ENCODE assay signal across 25 cellular contexts in the genomic region with DNA sequence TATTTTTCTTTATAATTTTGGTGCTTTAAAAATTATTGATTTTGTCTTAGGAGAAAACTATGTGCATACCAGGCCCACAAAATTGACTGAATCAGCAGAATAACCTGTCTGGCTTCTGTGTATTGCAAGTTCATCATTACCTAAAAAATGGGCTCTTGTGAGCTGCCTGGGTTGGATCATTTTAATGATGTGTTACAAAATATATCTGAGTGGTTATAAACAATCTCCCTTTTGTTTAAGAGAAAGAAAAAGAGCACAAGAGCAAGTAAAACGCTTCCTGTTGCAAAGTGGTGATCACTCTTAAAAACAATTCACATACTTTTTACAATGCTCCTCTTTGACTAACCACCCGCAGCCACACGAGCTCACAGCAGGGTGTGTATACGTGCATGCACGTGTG.
DNase-seq lines count a peak whose midpoint lies in the region; ATAC-seq and TF ChIP-seq lines count a peak whose summit lies in the region.
"Had no signal": no experiment of that assay in that cellular context is flagged by ENCODE, and none has a peak within 500 bp of the region (broad histone marks: within the 10 kb centered on the region; RNA-seq: fewer than 3 reads in every experiment).

No MANE protein-coding gene starts in this region.

- no peak overlapping the region for H3K27ac Mint-ChIP-seq in GM23338
- no peak overlapping the region for H3K27ac Mint-ChIP-seq in activated CD8-positive, alpha-beta memory T cell treated with anti-CD3 and anti-CD28 coated beads, Interleukin-2, amount 10 ng/mL, durations not matched to agents 7 days and 5 days
- H3K27ac Mint-ChIP-seq: activated CD4-positive, alpha-beta T cell treated with anti-CD3 and anti-CD28 coated beads for 36 hours; activated naive CD4-positive, alpha-beta T cell treated with anti-CD3 and anti-CD28 coated beads, Interleukin-2, amount 50 U/mL, for 72 hours; activated T-helper 1 cell treated with anti-CD3 and anti-CD28 coated beads, Interleukin-12 subunit alpha, Interleukin-12 subunit beta, Interleukin-2, Interleukin-4 antibody, amounts not matched to agents 30 ng/mL and 10 ng/mL and 1 ng/mL, durations not matched to agents 14 hours and 24 hours and 36 hours; CD8-positive, alpha-beta T cell; neural progenitor cell had no signal

- no peaks in the 10 kb centered on the region for H3F3A ChIP-seq in GM23338 (replicated peaks; ENCODE audit: low read depth)

- intact Hi-C loops in heart left ventricle (cut with DNase I): loop anchor here in 1 of 10 donors (10.0 kb wide), 1 partner anchor 1310 kb away; the partner anchor contains the start of gene SOX4

- CTCF ChIA-PET in activated CD8-positive, alpha-beta memory T cell treated with anti-CD3 and anti-CD28 coated beads, Interleukin-2, amount 10 ng/mL, durations not matched to agents 7 days and 5 days (lab: Charles Lee): no interaction called here

- H4K20me1 ChIP-seq in GM23338 (replicated peaks; ENCODE audit: insufficient read depth): no peaks in the 10 kb centered on the region

- DNase-seq in GM23338 (ENCODE audit: low spot score): no peak
- DNase-seq in NCI-H1417 treated with DMSO at 0.1 percent for 48 hours (lab: John Stamatoyannopoulos, UW): peak; percentile 12
- peak; percentile 98 for DNase-seq in SK-MEL-5 (ENCODE audit: low read depth, low spot score)
- peak; percentile 33 for DNase-seq in kidney tubule cell (ENCODE audit: low spot score)
- DNase-seq in heart left ventricle: no peak
- DNase-seq in activated CD8-positive, alpha-beta memory T cell treated with anti-CD3 and anti-CD28 coated beads, Interleukin-2, amount 10 ng/mL, durations not matched to agents 7 days and 5 days: no peak
- DNase-seq: activated CD4-positive, alpha-beta T cell treated with anti-CD3 and anti-CD28 coated beads for 36 hours; CD8-positive, alpha-beta T cell; DMS53; effector CD4-positive, alpha-beta T cell; left lung; MG63; NCI-H187; NCI-H526 treated with DMSO at 0.1 percent for 48 hours; spleen; stomach; trophoblast cell had no signal

- no peak overlapping the region for H2AFZ ChIP-seq in GM23338
- H2AFZ ChIP-seq: neural progenitor cell had no signal

- H3K36me3 ChIP-seq in GM23338 (ENCODE audit: insufficient read depth) (no peaks in the 10 kb centered on the region), heart left ventricle (no peaks in the 10 kb centered on the region), gastroesophageal sphincter (no peaks in the 10 kb centered on the region)
- H3K36me3 ChIP-seq: ascending aorta, HAP-1, left lung, MG63, neural progenitor cell, spleen, stomach had no signal

- H3K9me3 ChIP-seq in heart left ventricle (no peaks in the 10 kb centered on the region), gastroesophageal sphincter (no peaks in the 10 kb centered on the region)
- H3K9me3 ChIP-seq: ascending aorta, left lung, MG63, spleen, stomach had no signal

- H3K36me3 Mint-ChIP-seq in GM23338 (ENCODE audit: low read depth): 0 out of 3 replicates have a peak, but pooled peaks cover 3% of the 10 kb centered on the region
- H3K36me3 Mint-ChIP-seq in activated CD8-positive, alpha-beta memory T cell treated with anti-CD3 and anti-CD28 coated beads, Interleukin-2, amount 10 ng/mL, durations not matched to agents 7 days and 5 days: no peaks in the 10 kb centered on the region
- H3K36me3 Mint-ChIP-seq: activated naive CD4-positive, alpha-beta T cell treated with anti-CD3 and anti-CD28 coated beads, Interleukin-2, amount 50 U/mL, for 72 hours; CD8-positive, alpha-beta T cell; neural progenitor cell had no signal

- no peaks in the 10 kb centered on the region for H3K27me3 ChIP-seq in GM23338 (ENCODE audit: insufficient read depth)
- H3K27me3 ChIP-seq in heart left ventricle: no peaks in the 10 kb centered on the region
- no peaks in the 10 kb centered on the region for H3K27me3 ChIP-seq in gastroesophageal sphincter
- H3K27me3 ChIP-seq: ascending aorta, left lung, MG63, neural progenitor cell, spleen, stomach had no signal

- H3K27me3 Mint-ChIP-seq in GM23338 (ENCODE audit: insufficient read depth, low read depth, poor library complexity): peaks cover 2% of the 10 kb centered on the region
- H3K27me3 Mint-ChIP-seq in activated CD8-positive, alpha-beta memory T cell treated with anti-CD3 and anti-CD28 coated beads, Interleukin-2, amount 10 ng/mL, durations not matched to agents 7 days and 5 days: no peaks in the 10 kb centered on the region
- H3K27me3 Mint-ChIP-seq: activated CD4-positive, alpha-beta T cell treated with anti-CD3 and anti-CD28 coated beads for 36 hours had no signal

- no peaks in the 10 kb centered on the region for H3K9me2 ChIP-seq in GM23338 (ENCODE audit: insufficient read depth)

- ATAC-seq in GM23338 (no peak), heart left ventricle (no peak), gastroesophageal sphincter (no peak), GM19035 (IDR thresholded peaks at IDR 0.05; ENCODE audit: unreplicated experiment) (no peak)
- no peak for ATAC-seq in activated CD8-positive, alpha-beta memory T cell treated with anti-CD3 and anti-CD28 coated beads, Interleukin-2, amount 10 ng/mL, durations not matched to agents 7 days and 5 days
- ATAC-seq: activated CD4-positive, alpha-beta T cell treated with anti-CD3 and anti-CD28 coated beads for 36 hours; activated naive CD4-positive, alpha-beta T cell treated with anti-CD3 and anti-CD28 coated beads, Interleukin-2, amount 50 U/mL, for 72 hours; CD8-positive, alpha-beta T cell; left lung; Right ventricle myocardium inferior had no signal

- no peak overlapping the region for H3K4me3 ChIP-seq in GM23338
- no peak overlapping the region for H3K4me3 ChIP-seq in heart left ventricle
- H3K4me3 ChIP-seq in gastroesophageal sphincter: no peak overlapping the region
- H3K4me3 ChIP-seq: ascending aorta, HAP-1, left lung, MG63, neural progenitor cell, spleen, stomach had no signal

- H3K4me1 Mint-ChIP-seq in GM23338: peaks cover 23% of the 10 kb centered on the region; the same call in 2 of the 3 replicates
- no peaks in the 10 kb centered on the region for H3K4me1 Mint-ChIP-seq in activated CD8-positive, alpha-beta memory T cell treated with anti-CD3 and anti-CD28 coated beads, Interleukin-2, amount 10 ng/mL, durations not matched to agents 7 days and 5 days
- H3K4me1 Mint-ChIP-seq: activated CD4-positive, alpha-beta T cell treated with anti-CD3 and anti-CD28 coated beads for 36 hours had no signal

- TF ChIP-seq POLR2A in heart left ventricle (IDR thresholded peaks at IDR 0.05) (no peak), gastroesophageal sphincter (IDR thresholded peaks at IDR 0.05) (no peak)

- H3K4me1 ChIP-seq in GM23338 (ENCODE audit: insufficient read depth) (peaks cover 27% of the 10 kb centered on the region), heart left ventricle (peaks cover 0 to 8% (median 0%) of the 10 kb centered on the region in 12 donors), gastroesophageal sphincter (peaks cover 4 to 24% (median 5%) of the 10 kb centered on the region in 3 donors)
- H3K4me1 ChIP-seq: left lung, neural progenitor cell, spleen had no signal

- no peak for TF ChIP-seq CTCF in GM23338 (conservative IDR thresholded peaks at IDR 0.05; ENCODE audit: low read depth in 2 of 2)
- TF ChIP-seq CTCF in heart left ventricle (IDR thresholded peaks at IDR 0.05): no peak
- TF ChIP-seq CTCF in gastroesophageal sphincter (IDR thresholded peaks at IDR 0.05): no peak

- H3K4me2 ChIP-seq in GM23338: peak overlapping the region; percentile 44
- H3K4me2 ChIP-seq: neural progenitor cell had no signal

- no peaks in the 10 kb centered on the region; the same call in 2 of the 3 replicates for H3K9me3 Mint-ChIP-seq in GM23338
- peaks cover 5% of the 10 kb centered on the region for H3K9me3 Mint-ChIP-seq in activated CD8-positive, alpha-beta memory T cell treated with anti-CD3 and anti-CD28 coated beads, Interleukin-2, amount 10 ng/mL, durations not matched to agents 7 days and 5 days (ENCODE audit: low read depth)
- H3K9me3 Mint-ChIP-seq: CD8-positive, alpha-beta T cell; neural progenitor cell had no signal

- H3K27ac ChIP-seq in GM23338 (ENCODE audit: low read depth): 0 out of 2 replicates have a peak overlapping the region, but pooled peaks have one; percentile 4
- H3K27ac ChIP-seq in heart left ventricle: no peak overlapping the region
- peak overlapping the region in 2 of 4 donors; percentile 10 to 12 for H3K27ac ChIP-seq in gastroesophageal sphincter
- H3K27ac ChIP-seq: ascending aorta, left lung, neural progenitor cell, spleen, stomach had no signal

- in situ Hi-C loops in SK-MEL-5 (cut with HindIII; ENCODE audit: low pct_unique_long_range_greater_than_20kb, low sequenced_read_pairs): no loop called here

- no peaks in the 10 kb centered on the region for H3K79me2 ChIP-seq in GM23338 (replicated peaks; ENCODE audit: insufficient read depth)

- WGBS in heart left ventricle, 4 donors: 69 to 77% (median 70%) methylated on average over 5 of the region's 5 CpGs
- WGBS in gastroesophageal sphincter (ENCODE audit: low coverage in 1 of 2), 2 donors: 29 to 43% methylated on average over 5 of the region's 5 CpGs

- TF ChIP-seq EP300 in gastroesophageal sphincter (IDR thresholded peaks at IDR 0.05): no peak

- H3K4me3 Mint-ChIP-seq in GM23338: no peak overlapping the region
- no peak overlapping the region for H3K4me3 Mint-ChIP-seq in activated CD8-positive, alpha-beta memory T cell treated with anti-CD3 and anti-CD28 coated beads, Interleukin-2, amount 10 ng/mL, durations not matched to agents 7 days and 5 days
- H3K4me3 Mint-ChIP-seq: activated CD4-positive, alpha-beta T cell treated with anti-CD3 and anti-CD28 coated beads for 36 hours; activated T-helper 1 cell treated with anti-CD3 and anti-CD28 coated beads, Interleukin-12 subunit alpha, Interleukin-12 subunit beta, Interleukin-2, Interleukin-4 antibody, amounts not matched to agents 30 ng/mL and 10 ng/mL and 1 ng/mL, durations not matched to agents 14 hours and 24 hours and 36 hours; CD8-positive, alpha-beta T cell; neural progenitor cell had no signal

TF ChIP-seq in GM23338, 12 proteins besides CTCF, POLR2A, EP300 and RAD21 (continues in another document):
- no peak for TF ChIP-seq ZNF114 (CRISPR knock-in tag; IDR thresholded peaks at IDR 0.05)

Comparison
In these comparisons a context has a peak if more than half of its experiments do, and no peak if none do; other contexts are left out.
1. DNase-seq: peak in NCI-H1417 treated with DMSO at 0.1 percent for 48 hours (single experiment), SK-MEL-5 (single experiment) and kidney tubule cell (single experiment); none in GM23338 (single experiment), heart left ventricle (0 of 5) and activated CD8-positive, alpha-beta memory T cell treated with anti-CD3 and anti-CD28 coated beads, Interleukin-2, amount 10 ng/mL, durations not matched to agents 7 days and 5 days (single experiment).